In the genomic region with DNA sequence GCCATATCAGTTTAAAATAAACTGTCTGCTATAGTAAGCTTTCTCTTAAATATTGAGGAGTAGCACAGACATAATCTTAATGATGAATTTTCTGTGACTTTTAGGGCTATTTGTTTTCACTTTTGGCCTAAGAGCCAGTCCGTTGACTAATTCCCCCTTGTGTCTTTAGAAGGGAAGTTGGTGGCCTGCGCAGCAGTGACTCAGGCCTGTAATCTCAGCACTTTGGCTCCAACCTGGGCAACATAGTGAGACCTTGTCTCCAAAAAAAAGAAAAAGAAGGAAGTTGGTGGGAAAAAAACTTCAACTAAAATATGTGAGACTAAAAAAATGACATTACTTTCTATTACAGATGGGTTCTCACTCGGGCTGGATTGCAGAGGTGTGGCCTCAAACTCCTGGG, we compare ENCODE assay signal across 16 cellular contexts. TPM values are rescaled to one million over a fixed set of nuclear protein-coding genes. Genes with fewer than 3 reads are reported as not detected.
DNase-seq lines count a peak whose midpoint lies in the region; ATAC-seq and TF ChIP-seq lines count a peak whose summit lies in the region.
"Had no signal": no experiment of that assay in that cellular context is flagged by ENCODE, and none has a peak within 500 bp of the region (broad histone marks: within the 10 kb centered on the region; RNA-seq: fewer than 3 reads in every experiment).

No MANE protein-coding gene starts in this region.

- H3K4me1 Mint-ChIP-seq in activated T-cell treated with anti-CD3 and anti-CD28 coated beads, Interleukin-2, amount 50 U/mL, for 24 hours (ENCODE audit: low read depth): peaks cover 15% of the 10 kb centered on the region

- H3K36me3 ChIP-seq in DOHH2 (ENCODE audit: control insufficient read depth, low read length) (peaks cover 94% of the 10 kb centered on the region), upper lobe of left lung (no peaks in the 10 kb centered on the region)

- H3K79me2 ChIP-seq in DOHH2 (ENCODE audit: control insufficient read depth, low read length): peaks cover 98% of the 10 kb centered on the region

- no peaks in the 10 kb centered on the region for H3K9me3 ChIP-seq in DOHH2 (ENCODE audit: control insufficient read depth, insufficient read depth, low read length)
- H3K9me3 ChIP-seq in upper lobe of left lung: no peaks in the 10 kb centered on the region

- ATAC-seq in HG02938 (IDR thresholded peaks at IDR 0.05; ENCODE audit: unreplicated experiment) (no peak), HG03135 (IDR thresholded peaks at IDR 0.05; ENCODE audit: unreplicated experiment) (no peak), upper lobe of left lung (ENCODE audit: low FRiP score in 2 of 2) (no peak)
- ATAC-seq: esophagus mucosa; left colon; stimulated activated naive CD8-positive, alpha-beta T cell treated with anti-CD3 and anti-CD28 coated beads, Interleukin-15, Interleukin-2, amounts not matched to agents 100 U/mL and 50 U/mL, for 24 hours had no signal

- no peak for TF ChIP-seq EP300 in upper lobe of left lung (IDR thresholded peaks at IDR 0.05)

- H3K4me1 ChIP-seq in DOHH2 (ENCODE audit: control insufficient read depth, low read length) (peaks cover 20% of the 10 kb centered on the region), upper lobe of left lung (peaks cover 11 to 13% (median 12%) of the 10 kb centered on the region in 4 donors)

- peak; percentile 63 for DNase-seq in KBM-7
- DNase-seq in astrocyte of the spinal cord (ENCODE audit: low read depth, low spot score): peak; percentile 58
- peak; percentile 55 to 77 for DNase-seq in lung microvascular endothelial cell (ENCODE audit: low read depth in 2 of 2)
- DNase-seq in activated T-cell treated with anti-CD3 and anti-CD28 coated beads, Interleukin-2, amount 50 U/mL, for 24 hours: no peak
- DNase-seq in upper lobe of left lung: no peak
- DNase-seq: anterior cingulate cortex; DMS153; left colon; NCI-H187; NK-92 treated with Interleukin-12 subunit alpha and Interleukin-12 subunit beta, amount 100 ng/mL, for 24 hours; nucleus accumbens; stimulated activated naive CD8-positive, alpha-beta T cell treated with anti-CD3 and anti-CD28 coated beads, Interleukin-15, Interleukin-2, amounts not matched to agents 100 U/mL and 50 U/mL, for 24 hours had no signal

- no peaks in the 10 kb centered on the region for H3K9me3 Mint-ChIP-seq in activated T-cell treated with anti-CD3 and anti-CD28 coated beads, Interleukin-2, amount 50 U/mL, for 24 hours

- H3K4me2 ChIP-seq in DOHH2 (ENCODE audit: low read length): peak overlapping the region; percentile 67; the same call in 1 of the 2 replicates

- WGBS in upper lobe of left lung, 2 donors: 61 to 77% methylated on average over 3 of the region's 3 CpGs

- H3K27ac ChIP-seq in DOHH2 (ENCODE audit: low read depth, low read length): 0 out of 2 replicates have a peak overlapping the region, but pooled peaks have one; percentile 8
- H3K27ac ChIP-seq in upper lobe of left lung: no peak overlapping the region

- H3K27ac Mint-ChIP-seq in activated T-cell treated with anti-CD3 and anti-CD28 coated beads, Interleukin-2, amount 50 U/mL, for 24 hours: no peak overlapping the region

- no peak for TF ChIP-seq POLR2A in upper lobe of left lung (IDR thresholded peaks at IDR 0.05)

- H3K27me3 Mint-ChIP-seq in activated T-cell treated with anti-CD3 and anti-CD28 coated beads, Interleukin-2, amount 50 U/mL, for 24 hours: no peaks in the 10 kb centered on the region

- H3K27me3 ChIP-seq in DOHH2 (ENCODE audit: control insufficient read depth, low read length): no peaks in the 10 kb centered on the region
- H3K27me3 ChIP-seq in upper lobe of left lung: no peaks in the 10 kb centered on the region

- peaks cover 89% of the 10 kb centered on the region for H3K36me3 Mint-ChIP-seq in activated T-cell treated with anti-CD3 and anti-CD28 coated beads, Interleukin-2, amount 50 U/mL, for 24 hours (ENCODE audit: low read depth)

- in situ Hi-C loops in KBM-7 (cut with MboI; ENCODE audit: low pct_unique_long_range_greater_than_20kb, low sequenced_read_pairs): no loop called here
- in situ Hi-C loops in astrocyte of the spinal cord (cut with HindIII; ENCODE audit: low sequenced_read_pairs): no loop called here

- H3K4me3 Mint-ChIP-seq in activated T-cell treated with anti-CD3 and anti-CD28 coated beads, Interleukin-2, amount 50 U/mL, for 24 hours: no peak overlapping the region

- no peak overlapping the region for H3K4me3 ChIP-seq in DOHH2 (ENCODE audit: low read length)
- H3K4me3 ChIP-seq in astrocyte of the spinal cord (ENCODE audit: low read depth, low read length): no peak overlapping the region
- no peak overlapping the region for H3K4me3 ChIP-seq in upper lobe of left lung

- peaks cover 20% of the 10 kb centered on the region for H3F3A ChIP-seq in DOHH2 (ENCODE audit: control insufficient read depth, insufficient read depth)

- no peaks in the 10 kb centered on the region for H3K9me2 ChIP-seq in DOHH2 (replicated peaks; ENCODE audit: control insufficient read depth, low read length)

- TF ChIP-seq CTCF in DOHH2 (IDR thresholded peaks at IDR 0.05; ENCODE audit: low read depth, low read length, poor library complexity, severe bottlenecking) (no peak), astrocyte of the spinal cord (IDR thresholded peaks at IDR 0.05; ENCODE audit: low read depth, low read length) (no peak), upper lobe of left lung (IDR thresholded peaks at IDR 0.05) (no peak)

- H4K20me1 ChIP-seq in DOHH2 (ENCODE audit: control insufficient read depth, insufficient read depth, low read depth, low read length): peaks cover 26% of the 10 kb centered on the region; the same call in 1 of the 2 replicates

RNA-seq across cellular contexts. Expression of gene NCAPG, which starts 3.4 kb away (rescaled TPM):
- 4.0 and 14.8 TPM in 2 replicates for total RNA-seq in lung microvascular endothelial cell
- 1 to 10 TPM in 5 of 6 donors, not detected in 1; 1.4 to 2.4 (median 2.1) TPM for total RNA-seq in upper lobe of left lung

RNA-seq across cellular contexts. Expression of gene DCAF16, which starts 3.6 kb away (rescaled TPM):
- 13.3 and 19.0 TPM in 2 replicates for total RNA-seq in lung microvascular endothelial cell
- 10 to 100 TPM; 16.1 to 35.9 (median 21.8) TPM for total RNA-seq in upper lobe of left lung

RNA-seq across cellular contexts. Expression of gene FAM184B, which starts 32.7 kb away (rescaled TPM):
- not detected in 2 replicates for total RNA-seq in lung microvascular endothelial cell
- total RNA-seq in upper lobe of left lung: 1 to 10 TPM in 1 of 6 donors, under 1 TPM in 5; 0.13 to 1.0 (median 0.34) TPM

Comparison
In these comparisons a context has a peak if more than half of its experiments do, and no peak if none do; other contexts are left out.
1. DNase-seq: peak in KBM-7 (single experiment), astrocyte of the spinal cord (single experiment) and lung microvascular endothelial cell (2 of 2); none in activated T-cell treated with anti-CD3 and anti-CD28 coated beads, Interleukin-2, amount 50 U/mL, for 24 hours (single experiment) and upper lobe of left lung (0 of 2).